Comparison of ENCODE assay signal across 25 cellular contexts in genomic region chr11:45336136-45336535, GRCh38. TPM values are rescaled to one million over a fixed set of nuclear protein-coding genes. Genes with fewer than 3 reads are reported as not detected.
"Had no signal": no experiment of that assay in that cellular context is flagged by ENCODE, and none has a peak within 500 bp of the region (broad histone marks: within the 10 kb centered on the region; RNA-seq: fewer than 3 reads in every experiment).

No MANE protein-coding gene starts in this region.

- H3K36me3 ChIP-seq: brain microvascular endothelial cell, lower lobe of right lung, spleen, thoracic aorta had no signal

- H3K9me3 ChIP-seq: lower lobe of right lung, spleen, thoracic aorta had no signal

- H3K27ac ChIP-seq: brain microvascular endothelial cell, dorsolateral prefrontal cortex, epithelial cell of prostate, lower lobe of right lung, spleen, thoracic aorta had no signal

- DNase-seq: activated B cell treated with CpG ODN at 0.5 μM for 24 hours; activated CD4-positive, alpha-beta memory T cell treated with anti-CD3 and anti-CD28 coated beads, Interleukin-2, amount 10 ng/mL, durations not matched to agents 7 days and 5 days; activated CD4-positive, alpha-beta T cell treated with anti-CD3 and anti-CD28 coated beads for 4 hours; activated CD8-positive, alpha-beta memory T cell treated with anti-CD3 and anti-CD28 coated beads, Interleukin-2, amount 50 U/mL, for 48 hours; activated effector memory CD4-positive, alpha-beta T cell treated with Interleukin-2 at 50 U/mL for 16 hours; activated naive CD4-positive, alpha-beta T cell treated with anti-CD3 and anti-CD28 coated beads, Interleukin-2, amount 10 ng/mL, durations not matched to agents 7 days and 5 days; activated naive CD8-positive, alpha-beta T cell treated with anti-CD3 and anti-CD28 coated beads, Interleukin-2, amount 50 U/mL, for 24 hours; activated T-cell treated with anti-CD3 and anti-CD28 coated beads, Interleukin-2, amount 50 U/mL, for 48 hours; aorta; brain microvascular endothelial cell; central memory CD4-positive, alpha-beta T cell; dorsolateral prefrontal cortex; foreskin melanocyte; glutamatergic neuron; lower lobe of right lung; natural killer cell; nucleus accumbens; posterior cingulate gyrus; retina; spleen; stimulated activated CD4-positive, alpha-beta T cell treated with anti-CD3 and anti-CD28 coated beads, Interleukin-4, amount 100 ng/mL, for 4 hours had no signal

- H3K27me3 ChIP-seq: brain microvascular endothelial cell, dorsolateral prefrontal cortex had no signal

- H3K4me3 ChIP-seq: dorsolateral prefrontal cortex, lower lobe of right lung, spleen, thoracic aorta had no signal

RNA-seq across cellular contexts. Expression of gene SYT13, which starts 50.0 kb away (rescaled TPM):
- total RNA-seq: activated B cell treated with CpG ODN at 0.5 μM for 24 hours; activated CD4-positive, alpha-beta memory T cell treated with anti-CD3 and anti-CD28 coated beads, Interleukin-2, amount 10 ng/mL, durations not matched to agents 7 days and 5 days; lower lobe of right lung; natural killer cell; thoracic aorta; ureter had no signal
- polyA plus RNA-seq: keratinocyte had no signal
